ENCODE assay signal across 1 cellular context in the genomic region with DNA sequence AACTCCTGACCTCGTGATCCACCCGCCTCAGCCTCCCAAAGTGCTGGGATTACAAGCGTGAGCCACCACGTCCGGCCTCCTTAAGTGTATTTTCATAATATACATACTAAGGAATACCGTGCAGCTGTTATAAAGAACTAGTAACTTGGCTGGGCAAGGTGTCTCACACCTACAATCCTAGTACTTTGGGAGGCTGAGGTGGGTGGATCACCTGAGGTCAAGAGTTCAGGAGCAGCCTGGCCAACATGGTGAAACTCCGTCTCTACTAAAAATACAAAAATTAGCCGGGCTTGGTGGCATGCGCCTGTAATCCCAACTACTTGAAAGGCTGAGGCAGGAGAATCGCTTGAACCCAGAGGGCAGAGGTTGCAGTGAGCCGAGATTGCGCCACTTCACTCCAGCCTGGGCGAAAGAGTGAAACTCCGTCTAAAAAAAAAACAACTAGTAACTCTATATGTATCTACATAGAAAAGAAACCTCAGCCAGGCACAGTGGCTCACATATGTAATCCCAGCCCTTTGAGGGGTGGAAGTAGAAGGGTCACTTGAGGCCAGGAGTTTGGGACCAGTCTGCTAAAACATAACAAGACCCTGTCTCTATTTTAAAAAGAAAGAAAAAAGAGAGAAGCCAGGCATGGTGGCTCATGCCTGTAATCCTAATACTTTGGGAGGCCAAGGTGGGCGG.
TF ChIP-seq lines count a peak whose summit lies in the region.

No MANE protein-coding gene starts in this region.

TF ChIP-seq in HepG2, 621 proteins besides CTCF, POLR2A, EP300 and RAD21 (continued from another document):
- TF ChIP-seq POGZ (CRISPR knock-in tag; IDR thresholded peaks at IDR 0.05) (peak; percentile 45; the same call in 1 of the 2 replicates), CHD4 (IDR thresholded peaks at IDR 0.05; ENCODE audit: borderline replicate concordance, low read length) (peak; percentile 79), SALL1 (CRISPR knock-in tag; IDR thresholded peaks at IDR 0.05) (peak; percentile 92), ZNF772 (CRISPR knock-in tag; IDR thresholded peaks at IDR 0.05) (peak; percentile 49; the same call in 1 of the 2 replicates), ZBTB20 (CRISPR knock-in tag; IDR thresholded peaks at IDR 0.05; ENCODE audit: borderline replicate concordance, low read depth) (peak; percentile 67; the same call in 1 of the 2 replicates), ZNF230 (CRISPR knock-in tag; IDR thresholded peaks at IDR 0.05) (peak; percentile 67; the same call in 1 of the 2 replicates), SKI (IDR thresholded peaks at IDR 0.05; ENCODE audit: partially characterized antibody) (peak; percentile 55), ZNF501 (CRISPR knock-in tag; IDR thresholded peaks at IDR 0.05) (0 out of 2 replicates have a peak, but pooled peaks have one; percentile 14), ZNF747 (CRISPR knock-in tag; IDR thresholded peaks at IDR 0.05; ENCODE audit: borderline replicate concordance) (0 out of 2 replicates have a peak, but pooled peaks have one; percentile 57), NCOR1 (IDR thresholded peaks at IDR 0.05; ENCODE audit: borderline replicate concordance, low read length) (peak; percentile 54; the same call in 1 of the 2 replicates), HNF4A (CRISPR knock-in tag; IDR thresholded peaks at IDR 0.05) (peak; percentile 84), NR2F1 (CRISPR knock-in tag; IDR thresholded peaks at IDR 0.05) (peak; percentile 69 to 81; a peak in 2 of 4 replicates), ZNF331 (CRISPR knock-in tag; IDR thresholded peaks at IDR 0.05) (peak; percentile 23; the same call in 1 of the 2 replicates), PPARG (CRISPR knock-in tag; conservative IDR thresholded peaks at IDR 0.05) (peak; percentile 56; the same call in 1 of the 2 replicates), KLF11 (CRISPR knock-in tag; IDR thresholded peaks at IDR 0.05) (0 out of 2 replicates have a peak, but pooled peaks have one; percentile 14), CEBPB (IDR thresholded peaks at IDR 0.05; ENCODE audit: borderline replicate concordance, low read depth, low read length) (peak; percentile 70; the same call in 1 of the 2 replicates), KDM5B (CRISPR knock-in tag; IDR thresholded peaks at IDR 0.05; ENCODE audit: borderline replicate concordance) (peak; percentile 27; the same call in 1 of the 2 replicates)
- TF ChIP-seq, protein P1, sequence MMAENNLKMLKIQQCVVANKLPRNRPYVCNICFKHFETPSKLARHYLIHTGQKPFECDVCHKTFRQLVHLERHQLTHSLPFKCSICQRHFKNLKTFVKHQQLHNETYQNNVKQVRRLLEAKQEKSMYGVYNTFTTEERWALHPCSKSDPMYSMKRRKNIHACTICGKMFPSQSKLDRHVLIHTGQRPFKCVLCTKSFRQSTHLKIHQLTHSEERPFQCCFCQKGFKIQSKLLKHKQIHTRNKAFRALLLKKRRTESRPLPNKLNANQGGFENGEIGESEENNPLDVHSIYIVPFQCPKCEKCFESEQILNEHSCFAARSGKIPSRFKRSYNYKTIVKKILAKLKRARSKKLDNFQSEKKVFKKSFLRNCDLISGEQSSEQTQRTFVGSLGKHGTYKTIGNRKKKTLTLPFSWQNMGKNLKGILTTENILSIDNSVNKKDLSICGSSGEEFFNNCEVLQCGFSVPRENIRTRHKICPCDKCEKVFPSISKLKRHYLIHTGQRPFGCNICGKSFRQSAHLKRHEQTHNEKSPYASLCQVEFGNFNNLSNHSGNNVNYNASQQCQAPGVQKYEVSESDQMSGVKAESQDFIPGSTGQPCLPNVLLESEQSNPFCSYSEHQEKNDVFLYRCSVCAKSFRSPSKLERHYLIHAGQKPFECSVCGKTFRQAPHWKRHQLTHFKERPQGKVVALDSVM (CRISPR knock-in tag; IDR thresholded peaks at IDR 0.05) = peak; percentile 97
- TF ChIP-seq, protein P2, sequence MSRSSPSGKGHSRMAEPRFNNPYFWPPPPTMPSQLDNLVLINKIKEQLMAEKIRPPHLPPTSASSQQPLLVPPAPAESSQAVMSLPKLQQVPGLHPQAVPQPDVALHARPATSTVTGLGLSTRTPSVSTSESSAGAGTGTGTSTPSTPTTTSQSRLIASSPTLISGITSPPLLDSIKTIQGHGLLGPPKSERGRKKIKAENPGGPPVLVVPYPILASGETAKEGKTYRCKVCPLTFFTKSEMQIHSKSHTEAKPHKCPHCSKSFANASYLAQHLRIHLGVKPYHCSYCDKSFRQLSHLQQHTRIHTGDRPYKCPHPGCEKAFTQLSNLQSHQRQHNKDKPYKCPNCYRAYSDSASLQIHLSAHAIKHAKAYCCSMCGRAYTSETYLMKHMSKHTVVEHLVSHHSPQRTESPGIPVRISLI (CRISPR knock-in tag; IDR thresholded peaks at IDR 0.05; ENCODE audit: borderline replicate concordance) = peak; percentile 94
- TF ChIP-seq, protein P3, sequence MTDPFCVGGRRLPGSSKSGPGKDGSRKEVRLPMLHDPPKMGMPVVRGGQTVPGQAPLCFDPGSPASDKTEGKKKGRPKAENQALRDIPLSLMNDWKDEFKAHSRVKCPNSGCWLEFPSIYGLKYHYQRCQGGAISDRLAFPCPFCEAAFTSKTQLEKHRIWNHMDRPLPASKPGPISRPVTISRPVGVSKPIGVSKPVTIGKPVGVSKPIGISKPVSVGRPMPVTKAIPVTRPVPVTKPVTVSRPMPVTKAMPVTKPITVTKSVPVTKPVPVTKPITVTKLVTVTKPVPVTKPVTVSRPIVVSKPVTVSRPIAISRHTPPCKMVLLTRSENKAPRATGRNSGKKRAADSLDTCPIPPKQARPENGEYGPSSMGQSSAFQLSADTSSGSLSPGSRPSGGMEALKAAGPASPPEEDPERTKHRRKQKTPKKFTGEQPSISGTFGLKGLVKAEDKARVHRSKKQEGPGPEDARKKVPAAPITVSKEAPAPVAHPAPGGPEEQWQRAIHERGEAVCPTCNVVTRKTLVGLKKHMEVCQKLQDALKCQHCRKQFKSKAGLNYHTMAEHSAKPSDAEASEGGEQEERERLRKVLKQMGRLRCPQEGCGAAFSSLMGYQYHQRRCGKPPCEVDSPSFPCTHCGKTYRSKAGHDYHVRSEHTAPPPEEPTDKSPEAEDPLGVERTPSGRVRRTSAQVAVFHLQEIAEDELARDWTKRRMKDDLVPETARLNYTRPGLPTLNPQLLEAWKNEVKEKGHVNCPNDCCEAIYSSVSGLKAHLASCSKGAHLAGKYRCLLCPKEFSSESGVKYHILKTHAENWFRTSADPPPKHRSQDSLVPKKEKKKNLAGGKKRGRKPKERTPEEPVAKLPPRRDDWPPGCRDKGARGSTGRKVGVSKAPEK (CRISPR knock-in tag; IDR thresholded peaks at IDR 0.05; ENCODE audit: borderline replicate concordance) = peak; percentile 85; the same call in 1 of the 2 replicates
- TF ChIP-seq, protein P4, sequence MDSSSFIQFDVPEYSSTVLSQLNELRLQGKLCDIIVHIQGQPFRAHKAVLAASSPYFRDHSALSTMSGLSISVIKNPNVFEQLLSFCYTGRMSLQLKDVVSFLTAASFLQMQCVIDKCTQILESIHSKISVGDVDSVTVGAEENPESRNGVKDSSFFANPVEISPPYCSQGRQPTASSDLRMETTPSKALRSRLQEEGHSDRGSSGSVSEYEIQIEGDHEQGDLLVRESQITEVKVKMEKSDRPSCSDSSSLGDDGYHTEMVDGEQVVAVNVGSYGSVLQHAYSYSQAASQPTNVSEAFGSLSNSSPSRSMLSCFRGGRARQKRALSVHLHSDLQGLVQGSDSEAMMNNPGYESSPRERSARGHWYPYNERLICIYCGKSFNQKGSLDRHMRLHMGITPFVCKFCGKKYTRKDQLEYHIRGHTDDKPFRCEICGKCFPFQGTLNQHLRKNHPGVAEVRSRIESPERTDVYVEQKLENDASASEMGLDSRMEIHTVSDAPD (CRISPR knock-in tag; IDR thresholded peaks at IDR 0.05) = 0 out of 2 replicates have a peak, but pooled peaks have one; percentile 33
- TF ChIP-seq, protein P5, sequence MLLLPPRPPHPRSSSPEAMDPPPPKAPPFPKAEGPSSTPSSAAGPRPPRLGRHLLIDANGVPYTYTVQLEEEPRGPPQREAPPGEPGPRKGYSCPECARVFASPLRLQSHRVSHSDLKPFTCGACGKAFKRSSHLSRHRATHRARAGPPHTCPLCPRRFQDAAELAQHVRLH (CRISPR knock-in tag; IDR thresholded peaks at IDR 0.05; ENCODE audit: borderline replicate concordance, low read depth) = peak; percentile 19; the same call in 1 of the 2 replicates
- TF ChIP-seq, protein P6, sequence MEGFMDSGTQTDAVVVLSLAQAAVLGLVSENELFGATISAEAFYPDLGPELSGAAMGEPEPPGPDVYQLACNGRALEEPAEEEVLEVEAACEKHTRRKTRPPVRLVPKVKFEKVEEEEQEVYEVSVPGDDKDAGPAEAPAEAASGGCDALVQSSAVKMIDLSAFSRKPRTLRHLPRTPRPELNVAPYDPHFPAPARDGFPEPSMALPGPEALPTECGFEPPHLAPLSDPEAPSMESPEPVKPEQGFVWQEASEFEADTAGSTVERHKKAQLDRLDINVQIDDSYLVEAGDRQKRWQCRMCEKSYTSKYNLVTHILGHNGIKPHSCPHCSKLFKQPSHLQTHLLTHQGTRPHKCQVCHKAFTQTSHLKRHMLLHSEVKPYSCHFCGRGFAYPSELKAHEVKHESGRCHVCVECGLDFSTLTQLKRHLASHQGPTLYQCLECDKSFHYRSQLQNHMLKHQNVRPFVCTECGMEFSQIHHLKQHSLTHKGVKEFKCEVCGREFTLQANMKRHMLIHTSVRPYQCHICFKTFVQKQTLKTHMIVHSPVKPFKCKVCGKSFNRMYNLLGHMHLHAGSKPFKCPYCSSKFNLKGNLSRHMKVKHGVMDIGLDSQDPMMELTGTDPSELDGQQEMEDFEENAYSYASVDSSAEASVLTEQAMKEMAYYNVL (CRISPR knock-in tag; IDR thresholded peaks at IDR 0.05; ENCODE audit: borderline replicate concordance) = 0 out of 2 replicates have a peak, but pooled peaks have one; percentile 53
